Comparison of ENCODE assay signal across 1 cellular context in genomic region chr1:111161843-111162242, GRCh38.
A peak's percentile ranks its signal among the peaks of the same experiment; 100 is the strongest.
TF ChIP-seq lines count a peak whose summit lies in the region.

No MANE protein-coding gene starts in this region.

TF ChIP-seq in K562, 482 proteins besides CTCF, POLR2A, EP300 and RAD21 (continues in another document):
- TF ChIP-seq ZC3H4 (CRISPR knock-in tag; IDR thresholded peaks at IDR 0.05; ENCODE audit: borderline replicate concordance) (no peak), ETS1 (conservative IDR thresholded peaks at IDR 0.05; ENCODE audit: control insufficient read depth, low read depth, low read length) (no peak), ZC3H8 (IDR thresholded peaks at IDR 0.05) (no peak), SMAD3 (CRISPR knock-in tag; conservative IDR thresholded peaks at IDR 0.05) (peak; percentile 94), ZNF830 (CRISPR knock-in tag; IDR thresholded peaks at IDR 0.05) (no peak), POLR2H (tag; IDR thresholded peaks at IDR 0.05; ENCODE audit: low read depth) (no peak), DIDO1 (tag; IDR thresholded peaks at IDR 0.05; ENCODE audit: low read depth) (no peak; the same call in 1 of the 2 replicates), MECOM (CRISPR knock-in tag; IDR thresholded peaks at IDR 0.05) (peak; percentile 90), THAP7 (CRISPR knock-in tag; IDR thresholded peaks at IDR 0.05) (no peak), CREB1 (IDR thresholded peaks at IDR 0.05) (peak; percentile 48; the same call in 1 of the 2 replicates), CREB1 (CRISPR knock-in tag; IDR thresholded peaks at IDR 0.05) (no peak), LEF1 (IDR thresholded peaks at IDR 0.05) (peak; percentile 84), BRF2 (IDR thresholded peaks at IDR 0.05; ENCODE audit: borderline replicate concordance, insufficient read depth, insufficient read length) (no peak), ZBTB49 (CRISPR knock-in tag; IDR thresholded peaks at IDR 0.05; ENCODE audit: borderline replicate concordance) (no peak), HNRNPLL (IDR thresholded peaks at IDR 0.05; ENCODE audit: low read depth, low read length, poor library complexity, severe bottlenecking) (no peak), NONO (IDR thresholded peaks at IDR 0.05; ENCODE audit: low read depth in 2 of 2, low read length in 1 of 2) (peak in 1 of 2 experiments; percentile 93; a peak in 1 of 4 replicates), TOE1 (IDR thresholded peaks at IDR 0.05; ENCODE audit: borderline replicate concordance) (peak; percentile 64), TOE1 (CRISPR knock-in tag; IDR thresholded peaks at IDR 0.05; ENCODE audit: borderline replicate concordance, low read depth) (no peak), ZNF444 (CRISPR knock-in tag; IDR thresholded peaks at IDR 0.05) (no peak), DEAF1 (CRISPR knock-in tag; IDR thresholded peaks at IDR 0.05) (peak; percentile 63; the same call in 1 of the 2 replicates), E2F4 (CRISPR knock-in tag; IDR thresholded peaks at IDR 0.05; ENCODE audit: low read depth) (no peak), RFX1 (IDR thresholded peaks at IDR 0.05) (no peak), ARID1B (IDR thresholded peaks at IDR 0.05) (peak; percentile 99), ETS2 (tag; IDR thresholded peaks at IDR 0.05; ENCODE audit: borderline replicate concordance, poor library complexity, severe bottlenecking) (no peak), HDAC6 (IDR thresholded peaks at IDR 0.05; ENCODE audit: low read depth, low read length) (no peak), NCOA6 (IDR thresholded peaks at IDR 0.05) (no peak), PHTF2 (CRISPR knock-in tag; IDR thresholded peaks at IDR 0.05) (no peak), ZNF785 (CRISPR knock-in tag; IDR thresholded peaks at IDR 0.05) (no peak), MEF2D (tag; conservative IDR thresholded peaks at IDR 0.05; ENCODE audit: low read depth) (peak; percentile 92), TEAD1 (CRISPR knock-in tag; IDR thresholded peaks at IDR 0.05) (peak in 1 of 2 experiments; percentile 96; a peak in 2 of 4 replicates), PHB2 (IDR thresholded peaks at IDR 0.05; ENCODE audit: low read depth) (peak; percentile 89), KAT8 (IDR thresholded peaks at IDR 0.05; ENCODE audit: low read depth) (no peak), KHSRP (IDR thresholded peaks at IDR 0.05) (peak; percentile 90; the same call in 1 of the 2 replicates), NFE2 (IDR thresholded peaks at IDR 0.05; ENCODE audit: low read depth) (peak; percentile 37; the same call in 1 of the 2 replicates), BHLHE40 (IDR thresholded peaks at IDR 0.05; ENCODE audit: low read length) (peak; percentile 75; the same call in 1 of the 2 replicates), SRSF7 (optimal IDR thresholded peaks at IDR 0.05; ENCODE audit: low read depth, low read length) (no peak), SMAD4 (CRISPR knock-in tag; conservative IDR thresholded peaks at IDR 0.05) (peak; percentile 79), ZBTB34 (CRISPR knock-in tag; IDR thresholded peaks at IDR 0.05) (no peak), ZNF12 (CRISPR knock-in tag; IDR thresholded peaks at IDR 0.05) (no peak), POLR2AphosphoS2 (IDR thresholded peaks at IDR 0.05; ENCODE audit: low read length) (no peak), IFI16 (CRISPR knock-in tag; IDR thresholded peaks at IDR 0.05) (no peak), ZBTB26 (CRISPR knock-in tag; IDR thresholded peaks at IDR 0.05) (peak; percentile 78; the same call in 1 of the 2 replicates), ZKSCAN3 (CRISPR knock-in tag; IDR thresholded peaks at IDR 0.05) (no peak), MTA3 (IDR thresholded peaks at IDR 0.05; ENCODE audit: borderline replicate concordance) (peak; percentile 70; the same call in 1 of the 2 replicates), TCF15 (CRISPR knock-in tag; IDR thresholded peaks at IDR 0.05) (no peak; the same call in 1 of the 2 replicates), CSDE1 (IDR thresholded peaks at IDR 0.05) (no peak; a peak in 1 of 4 replicates), OTX1 (CRISPR knock-in tag; IDR thresholded peaks at IDR 0.05) (peak; percentile 85; the same call in 1 of the 2 replicates), NCOR1 (IDR thresholded peaks at IDR 0.05) (peak; percentile 97), ZNF507 (tag; conservative IDR thresholded peaks at IDR 0.05) (no peak), ADNP (tag; IDR thresholded peaks at IDR 0.05) (no peak), ETV1 (tag; conservative IDR thresholded peaks at IDR 0.05; ENCODE audit: low read depth) (peak; percentile 38; the same call in 1 of the 2 replicates), RBFOX2 (IDR thresholded peaks at IDR 0.05; ENCODE audit: low read depth, low read length) (no peak), GTF2E2 (tag; IDR thresholded peaks at IDR 0.05) (no peak), CREB5 (CRISPR knock-in tag; IDR thresholded peaks at IDR 0.05) (no peak), SMARCE1 (IDR thresholded peaks at IDR 0.05) (peak; percentile 99)
